ENCODE assay signal across 1 cellular context in the genomic region with DNA sequence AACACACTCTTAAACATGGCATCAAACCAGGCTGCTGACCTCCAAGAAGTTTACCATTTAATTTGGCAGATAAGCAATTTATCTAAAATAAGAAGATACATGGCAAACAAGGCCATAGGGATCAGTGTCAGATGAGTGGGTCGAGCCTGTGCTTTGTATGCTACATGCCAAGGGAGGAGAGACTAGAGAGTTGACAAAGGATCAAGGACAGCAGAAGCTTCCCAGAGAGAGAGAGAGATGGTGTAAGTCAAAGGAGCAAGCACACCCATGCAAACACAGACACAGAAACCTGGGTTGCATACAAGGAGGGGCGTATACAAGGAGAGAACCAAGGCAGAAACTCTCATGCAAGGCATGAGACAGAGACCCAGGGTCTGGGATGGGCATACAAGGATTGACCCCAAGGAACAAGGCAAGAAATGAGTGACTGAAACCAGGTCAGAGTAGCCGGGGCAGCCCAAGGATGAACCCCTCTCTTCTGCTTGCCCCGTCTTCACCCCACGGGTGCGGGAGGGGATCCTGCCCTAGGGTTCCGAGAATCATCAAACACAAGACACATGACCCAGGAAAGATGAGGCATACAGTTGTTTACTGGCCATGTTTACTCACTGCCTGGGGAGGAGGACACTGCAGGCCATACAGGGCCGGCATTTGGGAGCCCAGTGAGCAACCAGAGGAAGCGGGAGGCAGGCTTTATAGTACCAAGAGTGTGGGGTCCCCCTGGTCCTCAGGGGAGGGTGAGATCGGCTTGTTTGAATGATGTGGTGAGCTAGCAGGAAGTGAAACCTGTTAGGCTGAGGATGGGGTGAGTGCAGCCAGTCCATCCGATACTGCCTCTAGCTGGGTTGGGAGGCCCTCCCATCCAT.
TF ChIP-seq lines count a peak whose summit lies in the region.

No MANE protein-coding gene starts in this region.

TF ChIP-seq in GM12878, 131 proteins besides CTCF, POLR2A, EP300 and RAD21 (continued from another document):
- TF ChIP-seq, protein P1, sequence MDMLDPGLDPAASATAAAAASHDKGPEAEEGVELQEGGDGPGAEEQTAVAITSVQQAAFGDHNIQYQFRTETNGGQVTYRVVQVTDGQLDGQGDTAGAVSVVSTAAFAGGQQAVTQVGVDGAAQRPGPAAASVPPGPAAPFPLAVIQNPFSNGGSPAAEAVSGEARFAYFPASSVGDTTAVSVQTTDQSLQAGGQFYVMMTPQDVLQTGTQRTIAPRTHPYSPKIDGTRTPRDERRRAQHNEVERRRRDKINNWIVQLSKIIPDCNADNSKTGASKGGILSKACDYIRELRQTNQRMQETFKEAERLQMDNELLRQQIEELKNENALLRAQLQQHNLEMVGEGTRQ (IDR thresholded peaks at IDR 0.05; ENCODE audit: borderline replicate concordance, low read depth, low read length), result no peak
- TF ChIP-seq ETV6 (conservative IDR thresholded peaks at IDR 0.05 in 1 of 2, IDR thresholded peaks at IDR 0.05 in 1 of 2; ENCODE audit: borderline replicate concordance in 1 of 2, low read depth in 1 of 2), result peak in 1 of 2 experiments; percentile 72; a peak in 2 of 4 replicates
- no peak for TF ChIP-seq TARDBP (IDR thresholded peaks at IDR 0.05; ENCODE audit: borderline replicate concordance)
- TF ChIP-seq DPF2 (IDR thresholded peaks at IDR 0.05), result peak; percentile 79; the same call in 1 of the 2 replicates
- no peak for TF ChIP-seq SMARCA5 (IDR thresholded peaks at IDR 0.05)
- TF ChIP-seq IKZF2 (IDR thresholded peaks at IDR 0.05), result peak; percentile 80 to 81
- no peak for TF ChIP-seq KLF5 (IDR thresholded peaks at IDR 0.05; ENCODE audit: partially characterized antibody)
- no peak for TF ChIP-seq RBBP5 (conservative IDR thresholded peaks at IDR 0.05)
- TF ChIP-seq SPI1 (IDR thresholded peaks at IDR 0.05; ENCODE audit: borderline replicate concordance, insufficient read depth, low read depth, low read length), result peak; percentile 97
- TF ChIP-seq EGR1 (IDR thresholded peaks at IDR 0.05; ENCODE audit: borderline replicate concordance in 1 of 2, low read depth in 2 of 2, low read length in 2 of 2), result no peak
- TF ChIP-seq RFX5 (IDR thresholded peaks at IDR 0.05; ENCODE audit: low read depth, low read length), result peak; percentile 12; the same call in 1 of the 2 replicates
- TF ChIP-seq CHD2 (IDR thresholded peaks at IDR 0.05; ENCODE audit: borderline replicate concordance, low read depth, low read length), result 0 out of 2 replicates have a peak, but pooled peaks have one; percentile 28
- TF ChIP-seq TCF7 (IDR thresholded peaks at IDR 0.05; ENCODE audit: borderline replicate concordance), result peak; percentile 92
- peak; percentile 31 for TF ChIP-seq GATAD2B (conservative IDR thresholded peaks at IDR 0.05; ENCODE audit: low read depth)
- no peak for TF ChIP-seq ZNF622 (IDR thresholded peaks at IDR 0.05)
- TF ChIP-seq NFIC (IDR thresholded peaks at IDR 0.05; ENCODE audit: low read depth, low read length), result no peak; the same call in 1 of the 2 replicates
- TF ChIP-seq BCL11A (IDR thresholded peaks at IDR 0.05; ENCODE audit: low read depth, low read length), result peak; percentile 58; the same call in 1 of the 2 replicates
- no peak for TF ChIP-seq TCF12 (IDR thresholded peaks at IDR 0.05; ENCODE audit: low read depth, low read length)
- TF ChIP-seq IKZF1 (conservative IDR thresholded peaks at IDR 0.05), result peak; percentile 88
- TF ChIP-seq TBL1XR1 (IDR thresholded peaks at IDR 0.05; ENCODE audit: low read depth, low read length), result no peak
- TF ChIP-seq BRCA1 (IDR thresholded peaks at IDR 0.05; ENCODE audit: low read depth, low read length), result no peak
- TF ChIP-seq, protein P2, sequence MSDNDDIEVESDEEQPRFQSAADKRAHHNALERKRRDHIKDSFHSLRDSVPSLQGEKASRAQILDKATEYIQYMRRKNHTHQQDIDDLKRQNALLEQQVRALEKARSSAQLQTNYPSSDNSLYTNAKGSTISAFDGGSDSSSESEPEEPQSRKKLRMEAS (IDR thresholded peaks at IDR 0.05; ENCODE audit: low read depth, low read length), result no peak
- no peak for TF ChIP-seq NRF1 (conservative IDR thresholded peaks at IDR 0.05; ENCODE audit: low read depth, low read length)
- no peak for TF ChIP-seq ZBED1 (IDR thresholded peaks at IDR 0.05; ENCODE audit: borderline replicate concordance)
